In genomic region chr1:78825561-78825960, GRCh38 we compare ENCODE assay signal across 15 cellular contexts.
A peak's percentile ranks its signal among the peaks of the same experiment; 100 is the strongest.
DNase-seq lines count a peak whose midpoint lies in the region; ATAC-seq and TF ChIP-seq lines count a peak whose summit lies in the region.
"Had no signal": no experiment of that assay in that cellular context is flagged by ENCODE, and none has a peak within 500 bp of the region (broad histone marks: within the 10 kb centered on the region; RNA-seq: fewer than 3 reads in every experiment).

No MANE protein-coding gene starts in this region.

- H3K36me3 ChIP-seq in smooth muscle cell (ENCODE audit: low read depth): no peaks in the 10 kb centered on the region

- peaks cover 9% of the 10 kb centered on the region for H3K27me3 Mint-ChIP-seq in CD4-positive, alpha-beta T cell

- H3K27me3 ChIP-seq in smooth muscle cell (ENCODE audit: low read depth): no peaks in the 10 kb centered on the region
- H3K27me3 ChIP-seq in CD4-positive, alpha-beta T cell (ENCODE audit: control insufficient read depth, insufficient read depth, low read length): no peaks in the 10 kb centered on the region

- no peak overlapping the region for H3K9ac ChIP-seq in smooth muscle cell (ENCODE audit: low read depth)

- H3K4me1 ChIP-seq in smooth muscle cell (ENCODE audit: low read depth): no peaks in the 10 kb centered on the region

- H3K27ac Mint-ChIP-seq in CD4-positive, alpha-beta T cell: no peak overlapping the region
- H3K27ac Mint-ChIP-seq: CD14-positive monocyte, H9 had no signal

- H3K4me3 ChIP-seq in cardiac fibroblast (replicated peaks in 1 of 2; ENCODE audit: low read depth in 2 of 2, low read length in 2 of 2): no peak overlapping the region
- H3K4me3 ChIP-seq in fibroblast of mammary gland (ENCODE audit: control insufficient read depth, low read depth, low read length): no peak overlapping the region
- H3K4me3 ChIP-seq in skeletal muscle cell (ENCODE audit: low read depth, low read length): no peak overlapping the region
- no peak overlapping the region for H3K4me3 ChIP-seq in smooth muscle cell

- H2AFZ ChIP-seq in smooth muscle cell (ENCODE audit: low read depth): no peak overlapping the region

- intact Hi-C loops in CD4-positive, alpha-beta T cell (cut with DNase I, micrococcal nuclease): no loop called here

- 85% methylated on average over 2 of the region's 2 CpGs for WGBS in smooth muscle cell (ENCODE audit: low lambda C conversion rate)

- H3K27ac ChIP-seq in smooth muscle cell (ENCODE audit: low read depth): no peak overlapping the region
- no peak overlapping the region for H3K27ac ChIP-seq in CD4-positive, alpha-beta T cell (ENCODE audit: low read depth, low read length)
- H3K27ac ChIP-seq: HL-60 had no signal

- ATAC-seq in CD4-positive, alpha-beta T cell (ENCODE audit: poor library complexity): no peak

- no peaks in the 10 kb centered on the region for H3K4me1 Mint-ChIP-seq in CD4-positive, alpha-beta T cell (ENCODE audit: low read depth)
- H3K4me1 Mint-ChIP-seq: CD14-positive monocyte had no signal

- no peak overlapping the region for H3K4me2 ChIP-seq in smooth muscle cell

- H3F3A ChIP-seq in smooth muscle cell (ENCODE audit: low read depth): no peaks in the 10 kb centered on the region

- no peak overlapping the region for H3K4me3 Mint-ChIP-seq in CD4-positive, alpha-beta T cell
- H3K4me3 Mint-ChIP-seq: CD14-positive monocyte, H9 had no signal

- no peaks in the 10 kb centered on the region for H4K20me1 ChIP-seq in smooth muscle cell (ENCODE audit: low read depth)

- TF ChIP-seq CTCF in cardiac fibroblast (IDR thresholded peaks at IDR 0.05; ENCODE audit: low read depth, low read length) (no peak), fibroblast of mammary gland (conservative IDR thresholded peaks at IDR 0.05; ENCODE audit: control insufficient read depth, insufficient read depth, low read depth, low read length) (no peak), smooth muscle cell (IDR thresholded peaks at IDR 0.05; ENCODE audit: borderline replicate concordance, insufficient read depth, poor library complexity, severe bottlenecking) (no peak)
- no peak for TF ChIP-seq CTCF in CD4-positive, alpha-beta T cell (IDR thresholded peaks at IDR 0.05)

- H3K36me3 Mint-ChIP-seq in CD4-positive, alpha-beta T cell (ENCODE audit: low read depth): no peaks in the 10 kb centered on the region
- H3K36me3 Mint-ChIP-seq: CD14-positive monocyte had no signal

- POLR2A ChIA-PET in CD4-positive, alpha-beta T cell (lab: Charles Lee): no interaction called here

- H3K9me3 Mint-ChIP-seq in CD4-positive, alpha-beta T cell: no peaks in the 10 kb centered on the region
- H3K9me3 Mint-ChIP-seq: H9 had no signal

- H3K79me2 ChIP-seq in smooth muscle cell (ENCODE audit: low read depth): no peaks in the 10 kb centered on the region

- no peaks in the 10 kb centered on the region for H3K9me3 ChIP-seq in smooth muscle cell (replicated peaks; ENCODE audit: low read depth)
- no peaks in the 10 kb centered on the region for H3K9me3 ChIP-seq in CD4-positive, alpha-beta T cell (ENCODE audit: control insufficient read depth, low read length)

- peak; percentile 27 for DNase-seq in EL
- DNase-seq in cardiac fibroblast (ENCODE audit: low read depth in 2 of 2): peak; percentile 14 to 83
- DNase-seq in fibroblast of mammary gland (ENCODE audit: low read depth): peak; percentile 57
- DNase-seq in skeletal muscle cell (ENCODE audit: low read depth): peak; percentile 26
- no peak for DNase-seq in smooth muscle cell (lab: John Stamatoyannopoulos, UW; ENCODE audit: unreplicated experiment)
- DNase-seq in CD4-positive, alpha-beta T cell: no peak
- DNase-seq in DMS79 (lab: John Stamatoyannopoulos, UW): no peak
- DNase-seq in anterior cingulate cortex (lab: John Stamatoyannopoulos, UW): no peak
- DNase-seq: DMS53, GDM1, GOT3, H9, KBM-7 had no signal

- CTCF ChIA-PET in CD4-positive, alpha-beta T cell (lab: Charles Lee): no interaction called here

Comparison
In these comparisons a context has a peak if more than half of its experiments do, and no peak if none do; other contexts are left out.
1. DNase-seq: peak in EL (single experiment), cardiac fibroblast (2 of 2), fibroblast of mammary gland (single experiment) and skeletal muscle cell (single experiment); none in smooth muscle cell (single experiment), CD4-positive, alpha-beta T cell (0 of 10), DMS79 (single experiment) and anterior cingulate cortex (0 of 58).